Comparison of ENCODE assay signal across 9 cellular contexts in genomic region chr2:11748018-11748860, GRCh38. TPM values are rescaled to one million over a fixed set of nuclear protein-coding genes. Genes with fewer than 3 reads are reported as not detected.
DNase-seq lines count a peak whose midpoint lies in the region; ATAC-seq, FAIRE-seq and TF ChIP-seq lines count a peak whose summit lies in the region.
"Had no signal": no experiment of that assay in that cellular context is flagged by ENCODE, and none has a peak within 500 bp of the region (broad histone marks: within the 10 kb centered on the region; RNA-seq: fewer than 3 reads in every experiment).

No MANE protein-coding gene starts in this region.

- BruUV-seq in K562 (replicated peaks; lab: Mats Ljungman, UMichigan): no TSS peak

- peaks cover 40% of the 10 kb centered on the region for H3K4me1 ChIP-seq in A549
- peaks cover 34% of the 10 kb centered on the region for H3K4me1 ChIP-seq in HUES48 (ENCODE audit: control insufficient read depth, insufficient read depth, low read length)
- H3K4me1 ChIP-seq in K562 (replicated peaks in 1 of 2; ENCODE audit: control insufficient read depth in 2 of 2, insufficient read depth in 2 of 2, low read length in 2 of 2): peaks cover 68 to 71% of the 10 kb centered on the region in 2 experiments
- peaks cover 46% of the 10 kb centered on the region for H3K4me1 ChIP-seq in mucosa of stomach (ENCODE audit: control insufficient read depth, insufficient read depth, low read length)

- H3K4me2 ChIP-seq in A549 (peak overlapping the region; percentile 86), K562 (ENCODE audit: insufficient read depth, low read length) (peak overlapping the region; percentile 97)

- TF ChIP-seq CTCF in A549 (IDR thresholded peaks at IDR 0.05) (no peak), K562 (IDR thresholded peaks at IDR 0.05 in 2 of 3, conservative IDR thresholded peaks at IDR 0.05 in 1 of 3; ENCODE audit: insufficient read depth in 2 of 3, low read depth in 1 of 3, low read length in 3 of 3) (no peak)

- H3K27ac ChIP-seq in A549 (peak overlapping the region in 1 of 2 experiments; percentile 90; a peak in 3 of 6 replicates), HUES48 (ENCODE audit: low read depth, low read length) (no peak overlapping the region), K562 (ENCODE audit: extremely low read depth, low read depth, low read length) (peak overlapping the region; percentile 86)
- H3K27ac ChIP-seq: HL-60 had no signal

- H3K9me3 ChIP-seq in A549: no peaks in the 10 kb centered on the region
- no peaks in the 10 kb centered on the region for H3K9me3 ChIP-seq in HUES48 (ENCODE audit: control insufficient read depth, insufficient read depth, low read length)
- H3K9me3 ChIP-seq in K562 (replicated peaks; ENCODE audit: control insufficient read depth, insufficient read depth, low read depth, low read length): no peaks in the 10 kb centered on the region
- H3K9me3 ChIP-seq in mucosa of stomach (ENCODE audit: control insufficient read depth, low read length): no peaks in the 10 kb centered on the region

- TF ChIP-seq EP300 in A549 (IDR thresholded peaks at IDR 0.05) (no peak), K562 (IDR thresholded peaks at IDR 0.05; ENCODE audit: low read length) (no peak)

- POLR2A ChIA-PET in A549 (lab: Yijun Ruan, JAX) (no interaction called here), K562 (lab: Yijun Ruan, JAX) (interaction anchor here (0.6 to 1.6 kb wide), 4 partner anchors 10 to 1274 kb away, joined by 3 to 9 read pairs (median 4); no protein-coding TSS in a partner anchor)

- CTCF ChIA-PET in A549 (lab: Yijun Ruan, JAX) (interaction anchor here (1.0 to 13.3 kb wide), 9 partner anchors 8 to 60 kb away, joined by 3 to 83 read pairs (median 15); no protein-coding TSS in a partner anchor), K562 (lab: Yijun Ruan, JAX; ENCODE audit: low intra/inter-chr PET ratio) (no interaction called here)

- intact Hi-C loops in K562 (cut with micrococcal nuclease): no loop called here

- H3K9ac ChIP-seq in HUES48 (ENCODE audit: low read depth, low read length): no peak overlapping the region
- peak overlapping the region; percentile 87 to 91 for H3K9ac ChIP-seq in K562 (ENCODE audit: insufficient read depth in 1 of 2, low read depth in 2 of 2, low read length in 2 of 2)
- H3K9ac ChIP-seq in mucosa of stomach (ENCODE audit: low read length): peak overlapping the region; percentile 20

- peaks cover 7% of the 10 kb centered on the region; the same call in 1 of the 2 replicates for H3K27me3 ChIP-seq in HUES48 (ENCODE audit: control insufficient read depth, insufficient read depth, low read length)
- H3K27me3 ChIP-seq in K562 (ENCODE audit: control insufficient read depth in 2 of 2, insufficient read depth in 2 of 2, low read length in 2 of 2): no peaks in the 10 kb centered on the region
- H3K27me3 ChIP-seq in mucosa of stomach (ENCODE audit: control insufficient read depth, insufficient read depth, low read length): no peaks in the 10 kb centered on the region

- no peak overlapping the region for H2AFZ ChIP-seq in K562 (ENCODE audit: low read depth, low read length)

- 85% methylated on average over 19 of the region's 19 CpGs for WGBS in A549 (ENCODE audit: missing lambda C conversion rate)
- WGBS in K562 (ENCODE audit: insufficient coverage, low coverage, missing lambda C conversion rate): 25% methylated on average over 17 of the region's 19 CpGs

- DNase-seq in A549 (ENCODE audit: low read depth in 1 of 2, low spot score in 1 of 2) (no peak), K562 (ENCODE audit: extremely low read depth in 1 of 4, low spot score in 3 of 4) (peak in 2 of 4 experiments; percentile 31 to 54), medulla oblongata (ENCODE audit: extremely low spot score) (no peak)

- peaks cover 65% of the 10 kb centered on the region for H3K79me2 ChIP-seq in K562 (ENCODE audit: control insufficient read depth, insufficient read depth, low read length)

- H3K9me1 ChIP-seq in K562 (ENCODE audit: control insufficient read depth, insufficient read depth, low read length): no peaks in the 10 kb centered on the region

- peaks cover 23% of the 10 kb centered on the region for H4K20me1 ChIP-seq in K562 (replicated peaks; ENCODE audit: control insufficient read depth, insufficient read depth, low read length)

- no peaks in the 10 kb centered on the region for H3K36me3 ChIP-seq in HUES48 (ENCODE audit: control insufficient read depth, insufficient read depth, low read length)
- peaks cover 7% of the 10 kb centered on the region; the same call in 2 of the 3 replicates for H3K36me3 ChIP-seq in K562 (ENCODE audit: control insufficient read depth, insufficient read depth, low read length)
- no peaks in the 10 kb centered on the region for H3K36me3 ChIP-seq in mucosa of stomach (ENCODE audit: control insufficient read depth, insufficient read depth, low read length)

- TF ChIP-seq POLR2A in A549 (IDR thresholded peaks at IDR 0.05; ENCODE audit: low read length): no peak; the same call in 1 of the 2 replicates
- TF ChIP-seq POLR2A in K562 (conservative IDR thresholded peaks at IDR 0.05): no peak

- ATAC-seq in A549 (no peak), K562 (no peak), HG03354 (IDR thresholded peaks at IDR 0.05; ENCODE audit: poor library complexity, severe bottlenecking, unreplicated experiment) (no peak), GM21825 (IDR thresholded peaks at IDR 0.05; ENCODE audit: unreplicated experiment) (no peak), GM18870 (IDR thresholded peaks at IDR 0.05; ENCODE audit: unreplicated experiment) (no peak)

- H3K4me3 ChIP-seq in A549 (no peak overlapping the region), HUES48 (ENCODE audit: low read depth, low read length) (peak overlapping the region; percentile 64; the same call in 1 of the 2 replicates), K562 (peak overlapping the region; percentile 68), mucosa of stomach (ENCODE audit: low read length) (no peak overlapping the region)

- in situ Hi-C loops in K562 (cut with MboI): no loop called here

- TF ChIP-seq RAD21 in A549 (conservative IDR thresholded peaks at IDR 0.05 in 1 of 2, IDR thresholded peaks at IDR 0.05 in 1 of 2) (no peak), K562 (CRISPR knock-in tag; conservative IDR thresholded peaks at IDR 0.05 in 1 of 2, IDR thresholded peaks at IDR 0.05 in 1 of 2) (no peak)

- FAIRE-seq in A549 (lab: Jason Lieb, UNC) (no peak), K562 (lab: Jason Lieb, UNC) (no peak)

TF ChIP-seq in A549, 52 proteins besides CTCF, POLR2A, EP300 and RAD21:
- TF ChIP-seq KDM1A (IDR thresholded peaks at IDR 0.05; ENCODE audit: low read depth) (peak; percentile 67; the same call in 1 of the 2 replicates), RCOR1 (IDR thresholded peaks at IDR 0.05; ENCODE audit: low read depth, low read length) (no peak)

TF ChIP-seq in K562, 482 proteins besides CTCF, POLR2A, EP300 and RAD21 (continues in another document):
- peak; percentile 43; the same call in 1 of the 2 replicates for TF ChIP-seq TFAP4 (CRISPR knock-in tag; IDR thresholded peaks at IDR 0.05; ENCODE audit: borderline replicate concordance)
- 0 out of 2 replicates have a peak, but pooled peaks have one; percentile 22 for TF ChIP-seq ESRRA (IDR thresholded peaks at IDR 0.05; ENCODE audit: borderline replicate concordance, low read depth)
- peak; percentile 82 for TF ChIP-seq RBM25 (IDR thresholded peaks at IDR 0.05; ENCODE audit: low read depth, low read length, severe bottlenecking)
- peak in 1 of 2 experiments; percentile 68; a peak in 3 of 4 replicates for TF ChIP-seq KDM1A (IDR thresholded peaks at IDR 0.05)
- TF ChIP-seq RBBP5 (IDR thresholded peaks at IDR 0.05; ENCODE audit: borderline replicate concordance, insufficient read depth, low read length, poor library complexity, severe bottlenecking): peak; percentile 40
- TF ChIP-seq IRF1 (CRISPR knock-in tag; IDR thresholded peaks at IDR 0.05; ENCODE audit: borderline replicate concordance): 0 out of 2 replicates have a peak, but pooled peaks have one; percentile 28

RNA-seq across cellular contexts. Expression of gene LPIN1, which starts 1.8 kb away (rescaled TPM):
- 18.5 and 19.2 TPM in 2 replicates for polyA plus RNA-seq in A549 (2011; rRNA removed)
- 14.2 and 15.7 TPM in 2 replicates for polyA plus RNA-seq in A549 (2012; cell fraction: cytosol; rRNA removed)
- polyA plus RNA-seq in A549 (2012; cell fraction: nucleus; rRNA removed): 22.9 and 29.1 TPM in 2 replicates
- polyA plus RNA-seq in A549 (2017; fragmentation: RNase III; extraction: RNeasy Plus Mini Kit Qiagen cat#74134 plus additional on column Dnase treatment): 14.7 to 27.5 TPM (median 25.1 TPM) in 3 replicates
- 16.5 and 19.3 TPM in 2 replicates for polyA minus RNA-seq in A549 (2011; rRNA and poly(A)+ RNA removed)
- total RNA-seq in K562 (2011; cell fraction: chromatin; rRNA removed; ENCODE audit: low replicate concordance): 261 and 278 TPM in 2 replicates
- 132 and 152 TPM in 2 replicates for total RNA-seq in K562 (2011; cell fraction: nucleolus; rRNA removed)
- total RNA-seq in K562 (2011; cell fraction: nucleoplasm; rRNA removed): 219 and 247 TPM in 2 replicates
- 25.1 and 33.4 TPM in 2 replicates for total RNA-seq in K562 (2014; rRNA removed)
- total RNA-seq in K562 (2014; rRNA removed; fragmentation: Illumina TruSeq; extraction: Trizol): 27.8 and 32.6 TPM in 2 replicates
- total RNA-seq in K562 (2015; rRNA removed; fragmentation: Illumina TruSeq; extraction: Trizol): 25.3 and 27.8 TPM in 2 replicates
- total RNA-seq in K562 (2021): 37.6 and 39.9 TPM in 2 replicates
- polyA plus RNA-seq in K562 (2011; rRNA removed): 84.0 and 96.3 TPM in 2 replicates
- polyA plus RNA-seq in K562 (2011; cell fraction: cytosol; rRNA removed): 38.4 and 54.3 TPM in 2 replicates
- 117 and 127 TPM in 2 replicates for polyA plus RNA-seq in K562 (2011; cell fraction: nucleus; rRNA removed)
- 22.4 and 25.9 TPM in 2 replicates for polyA plus RNA-seq in K562 (2012)
- polyA plus RNA-seq in K562 (2014; fragmentation: Illumina TruSeq; extraction: Trizol): 30.1 and 32.5 TPM in 2 replicates
- 10 to 100 TPM in 1 of 2 experiments, 1 to 10 TPM in 1; 9.2 to 12.7 TPM for polyA plus RNA-seq in K562 (2014; fragmentation: Nextera tagmentation; extraction: Ambion mirVana)
- 36.0 and 36.4 TPM in 2 replicates for polyA plus RNA-seq in K562 (2014; rRNA removed)
- polyA minus RNA-seq in K562 (2011; rRNA and poly(A)+ RNA removed): 66.6 and 83.7 TPM in 2 replicates
- 35.4 and 38.8 TPM in 2 replicates for polyA minus RNA-seq in K562 (2011; cell fraction: cytosol; rRNA and poly(A)+ RNA removed)
- 79.0 and 128 TPM in 2 replicates for polyA minus RNA-seq in K562 (2011; cell fraction: nucleus; rRNA and poly(A)+ RNA removed)

Comparison
In these comparisons a context has a peak if more than half of its experiments do, and no peak if none do; other contexts are left out.
1. H3K4me3 ChIP-seq: peak in HUES48 (single experiment) and K562 (single experiment); none in A549 (single experiment) and mucosa of stomach (single experiment).
2. Of the 35 proteins assayed by ChIP-seq in both K562 and A549: peak only in K562: ESRRA; only in A549: none; in both: none; in neither: 31; mixed calls (peak in some experiments, not most) for 3.